Comparison of ENCODE assay signal across 1 cellular context in genomic region chr6:26044140-26045045, GRCh38.
TF ChIP-seq lines count a peak whose summit lies in the region.

No MANE protein-coding gene starts in this region.

TF ChIP-seq in GM12878, 131 proteins besides CTCF, POLR2A, EP300 and RAD21 (continued from another document):
- TF ChIP-seq NKRF (conservative IDR thresholded peaks at IDR 0.05) = 0 out of 2 replicates have a peak, but pooled peaks have one; percentile 17
- 0 out of 2 replicates have a peak, but pooled peaks have one; percentile 1 for TF ChIP-seq MXI1 (IDR thresholded peaks at IDR 0.05; ENCODE audit: low read depth, low read length)
- TF ChIP-seq GATAD2B (conservative IDR thresholded peaks at IDR 0.05; ENCODE audit: low read depth) = no peak
- TF ChIP-seq SREBF2 (IDR thresholded peaks at IDR 0.05; ENCODE audit: low read length) = no peak
- TF ChIP-seq SMAD5 (IDR thresholded peaks at IDR 0.05; ENCODE audit: low read depth) = peak; percentile 68; the same call in 1 of the 2 replicates
- TF ChIP-seq ASH2L (IDR thresholded peaks at IDR 0.05; ENCODE audit: borderline replicate concordance, low read depth) = no peak
- TF ChIP-seq PML (IDR thresholded peaks at IDR 0.05; ENCODE audit: low read length) = no peak
- peak; percentile 65 for TF ChIP-seq HDGF (IDR thresholded peaks at IDR 0.05)
- TF ChIP-seq POLR2AphosphoS2 (IDR thresholded peaks at IDR 0.05; ENCODE audit: low read depth, low read length) = peak; percentile 30; the same call in 1 of the 2 replicates
- no peak for TF ChIP-seq GABPA (IDR thresholded peaks at IDR 0.05; ENCODE audit: low read depth)
- peak; percentile 59 for TF ChIP-seq NR2F1 (conservative IDR thresholded peaks at IDR 0.05)
- TF ChIP-seq MTA3 (IDR thresholded peaks at IDR 0.05; ENCODE audit: borderline replicate concordance, low read length) = 0 out of 2 replicates have a peak, but pooled peaks have one; percentile 58
- TF ChIP-seq TAF1 (IDR thresholded peaks at IDR 0.05; ENCODE audit: borderline replicate concordance, low read depth, low read length) = no peak
- peak; percentile 3; the same call in 1 of the 2 replicates for TF ChIP-seq ATF7 (IDR thresholded peaks at IDR 0.05; ENCODE audit: low read depth)
- TF ChIP-seq POLR2AphosphoS5 (IDR thresholded peaks at IDR 0.05; ENCODE audit: low read length) = 0 out of 2 replicates have a peak, but pooled peaks have one; percentile 22
- no peak for TF ChIP-seq ZBED1 (IDR thresholded peaks at IDR 0.05; ENCODE audit: borderline replicate concordance)
- no peak for TF ChIP-seq HCFC1 (IDR thresholded peaks at IDR 0.05; ENCODE audit: low read length)
- TF ChIP-seq HDAC6 (IDR thresholded peaks at IDR 0.05; ENCODE audit: unreplicated experiment) = peak; percentile 17
- TF ChIP-seq SMARCA5 (IDR thresholded peaks at IDR 0.05) = no peak
- TF ChIP-seq CBX5 (IDR thresholded peaks at IDR 0.05; ENCODE audit: low read depth) = no peak
